ENCODE assay signal across 24 cellular contexts in the genomic region with DNA sequence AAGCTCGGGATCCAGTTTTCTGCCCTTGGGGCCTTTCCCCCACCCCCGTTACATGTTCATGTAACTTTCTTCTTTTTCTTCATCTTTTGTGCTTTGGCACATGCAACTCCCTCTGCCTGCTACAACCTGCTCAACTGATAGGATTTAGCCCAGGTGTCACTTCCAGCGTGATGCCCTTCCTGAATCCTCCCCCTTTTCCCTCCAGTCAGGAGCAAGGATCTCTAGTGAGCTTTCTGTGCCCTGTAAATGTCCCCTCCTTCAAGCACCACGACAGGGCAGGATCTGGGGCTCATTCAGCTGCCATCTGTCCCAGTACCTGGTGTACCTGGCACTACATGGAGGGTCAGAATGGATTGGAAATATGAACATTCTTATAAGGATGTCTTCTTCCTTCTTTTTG. TPM values are rescaled to one million over a fixed set of nuclear protein-coding genes. Genes with fewer than 3 reads are reported as not detected.
DNase-seq lines count a peak whose midpoint lies in the region; ATAC-seq, FAIRE-seq and TF ChIP-seq lines count a peak whose summit lies in the region.
"Had no signal": no experiment of that assay in that cellular context is flagged by ENCODE, and none has a peak within 500 bp of the region (broad histone marks: within the 10 kb centered on the region; RNA-seq: fewer than 3 reads in every experiment).

No MANE protein-coding gene starts in this region.

- intact Hi-C loops in body of pancreas (cut with DNase I) = no loop called here

- FAIRE-seq in H54 (lab: Jason Lieb, UNC) = no peak
- FAIRE-seq: astrocyte, GM12878, RCC 7860 had no signal

- peaks cover 62% of the 10 kb centered on the region for H3K4me1 Mint-ChIP-seq in neural crest cell

- H3K9me3 Mint-ChIP-seq in neural crest cell = no peaks in the 10 kb centered on the region
- H3K9me3 Mint-ChIP-seq: activated T-helper 2 cell treated with anti-CD3 and anti-CD28 coated beads, Interferon-gamma antibody, Interleukin-2, Interleukin-4, amounts not matched to agents 10 μg/mL and 5 μg/mL and 100 μg/mL, durations not matched to agents 14 hours and 24 hours and 36 hours; CD4-positive, alpha-beta T cell; effector memory CD8-positive, alpha-beta T cell; stimulated activated memory B cell treated with anti-CD40 and anti-IgM and Interleukin-4, amounts not matched to agents 10 μg/mL and 1 μg/mL and 100 μg/mL, for 72 hours had no signal

- no peaks in the 10 kb centered on the region for H3K36me3 Mint-ChIP-seq in neural crest cell (ENCODE audit: low read depth)
- H3K36me3 Mint-ChIP-seq: activated naive CD8-positive, alpha-beta T cell; stimulated activated memory B cell treated with anti-CD40 and anti-IgM and Interleukin-4, amounts not matched to agents 10 μg/mL and 1 μg/mL and 100 μg/mL, for 72 hours had no signal

- WGBS in body of pancreas, 2 donors = 38 to 47% methylated on average over 4 of the region's 4 CpGs

- TF ChIP-seq POLR2A in body of pancreas (IDR thresholded peaks at IDR 0.05) = peak; percentile 31 to 76 (median 56)
- no peak for TF ChIP-seq POLR2A in H54 (IDR thresholded peaks at IDR 0.05; ENCODE audit: low read depth, low read length)

- no peaks in the 10 kb centered on the region for H3K27me3 ChIP-seq in body of pancreas
- H3K27me3 ChIP-seq: neutrophil, testis had no signal

- H3K4me1 ChIP-seq in HEK293 (ENCODE audit: control insufficient read depth, insufficient read depth, low read length) (peaks cover 74% of the 10 kb centered on the region), body of pancreas (peaks cover 91% of the 10 kb centered on the region)

- H3K27ac ChIP-seq in HEK293 (ENCODE audit: extremely low read depth, low read depth, low read length) (no peak overlapping the region), body of pancreas (peak overlapping the region; percentile 56 to 97 (median 76))
- H3K27ac ChIP-seq: HL-60 had no signal

- peak; percentile 90 for DNase-seq in NCI-H2171 (lab: John Stamatoyannopoulos, UW)
- peak; percentile 56 to 79 (median 71) for DNase-seq in body of pancreas
- no peak for DNase-seq in neural crest cell (ENCODE audit: low read depth, low spot score)
- DNase-seq in H54 (ENCODE audit: insufficient read length, low spot score) = no peak
- DNase-seq: activated CD8-positive, alpha-beta memory T cell treated with anti-CD3 and anti-CD28 coated beads, Interleukin-2, amount 50 U/mL, for 4 hours; CD4-positive, alpha-beta T cell; DMS153; effector memory CD8-positive, alpha-beta T cell; kidney; T-helper 17 cell; testis had no signal

- H3K27me3 Mint-ChIP-seq in neural crest cell (ENCODE audit: low read depth) = peaks cover 27% of the 10 kb centered on the region

- ATAC-seq in body of pancreas = peak; percentile 72
- ATAC-seq in GM18511 (IDR thresholded peaks at IDR 0.05; ENCODE audit: unreplicated experiment) = no peak
- ATAC-seq in HG03159 (IDR thresholded peaks at IDR 0.05; ENCODE audit: unreplicated experiment) = no peak
- ATAC-seq: effector memory CD8-positive, alpha-beta T cell; GM12878; stimulated activated memory B cell treated with anti-CD40 and anti-IgM and Interleukin-4, amounts not matched to agents 10 μg/mL and 1 μg/mL and 100 μg/mL, for 72 hours; T-helper 17 cell had no signal

- H3K4me3 Mint-ChIP-seq in neural crest cell = no peak overlapping the region
- H3K4me3 Mint-ChIP-seq: activated naive CD8-positive, alpha-beta T cell; CD4-positive, alpha-beta T cell; effector memory CD8-positive, alpha-beta T cell; stimulated activated memory B cell treated with anti-CD40 and anti-IgM and Interleukin-4, amounts not matched to agents 10 μg/mL and 1 μg/mL and 100 μg/mL, for 72 hours; T-helper 17 cell had no signal

- POLR2A ChIA-PET in HEK293 (lab: Yijun Ruan, JAX) = no interaction called here

- H3K4me3 ChIP-seq in HEK293 (ENCODE audit: low read depth, low read length) (no peak overlapping the region), body of pancreas (no peak overlapping the region)
- H3K4me3 ChIP-seq: GM12878, lung, smooth muscle cell, testis had no signal

- H3K9me3 ChIP-seq in HEK293 (ENCODE audit: control insufficient read depth, insufficient read depth, low read depth, low read length) = no peaks in the 10 kb centered on the region
- no peaks in the 10 kb centered on the region for H3K9me3 ChIP-seq in body of pancreas
- H3K9me3 ChIP-seq: neutrophil, testis had no signal

- no peaks in the 10 kb centered on the region for H3K36me3 ChIP-seq in HEK293 (ENCODE audit: control insufficient read depth in 2 of 2, insufficient read depth in 1 of 2, low read length in 2 of 2)
- no peaks in the 10 kb centered on the region for H3K36me3 ChIP-seq in body of pancreas (replicated peaks in 1 of 2; ENCODE audit: insufficient read depth in 1 of 2, low read depth in 2 of 2)
- H3K36me3 ChIP-seq: neutrophil had no signal

- CTCF ChIA-PET in HEK293 (lab: Yijun Ruan, JAX) = interaction anchor here (1.1 kb wide), 1 partner anchor 10 kb away, joined by 8 read pairs; no protein-coding TSS in a partner anchor

- H3K27ac Mint-ChIP-seq in neural crest cell (ENCODE audit: unreplicated experiment) = peak overlapping the region; percentile 45
- H3K27ac Mint-ChIP-seq: activated naive CD8-positive, alpha-beta T cell; activated T-helper 2 cell treated with anti-CD3 and anti-CD28 coated beads, Interferon-gamma antibody, Interleukin-2, Interleukin-4, amounts not matched to agents 10 μg/mL and 5 μg/mL and 100 μg/mL, durations not matched to agents 14 hours and 24 hours and 36 hours; CD4-positive, alpha-beta T cell; effector memory CD8-positive, alpha-beta T cell; stimulated activated memory B cell treated with anti-CD40 and anti-IgM and Interleukin-4, amounts not matched to agents 10 μg/mL and 1 μg/mL and 100 μg/mL, for 72 hours; T-helper 17 cell had no signal

- TF ChIP-seq CTCF in HEK293 (tag by site-specific recombination; IDR thresholded peaks at IDR 0.05) (no peak), body of pancreas (IDR thresholded peaks at IDR 0.05) (no peak), neural crest cell (conservative IDR thresholded peaks at IDR 0.05) (no peak)

TF ChIP-seq in HEK293, 187 proteins besides CTCF, POLR2A, EP300 and RAD21:
- TF ChIP-seq ZSCAN4 (tag by site-specific recombination; IDR thresholded peaks at IDR 0.05) = no peak
- no peak for TF ChIP-seq ZNF121 (tag by site-specific recombination; IDR thresholded peaks at IDR 0.05)
- TF ChIP-seq ZXDB (tag by site-specific recombination; IDR thresholded peaks at IDR 0.05) = no peak
- TF ChIP-seq ZNF341 (tag by site-specific recombination; IDR thresholded peaks at IDR 0.05; ENCODE audit: low read depth) = peak; percentile 27; the same call in 1 of the 2 replicates
- TF ChIP-seq ZNF366 (tag by site-specific recombination; conservative IDR thresholded peaks at IDR 0.05) = 0 out of 2 replicates have a peak, but pooled peaks have one; percentile 10
- no peak for TF ChIP-seq ZNF350 (tag by site-specific recombination; IDR thresholded peaks at IDR 0.05)
- no peak for TF ChIP-seq BCL11A (tag by site-specific recombination; IDR thresholded peaks at IDR 0.05; ENCODE audit: low read depth)
- no peak for TF ChIP-seq KLF9 (tag by site-specific recombination; IDR thresholded peaks at IDR 0.05; ENCODE audit: low read depth)
- no peak for TF ChIP-seq ZNF404 (tag by site-specific recombination; IDR thresholded peaks at IDR 0.05)
TF ChIP-seq in HEK293: peak in this region for 2.

RNA-seq across cellular contexts. Expression of gene PELI2, which starts 15.3 kb away (rescaled TPM):
- total RNA-seq in body of pancreas = 10 to 100 TPM; 31.6 to 41.8 TPM
- 16.2 and 19.3 TPM in 2 replicates for total RNA-seq in neural crest cell

Comparison
In these comparisons a context has a peak if more than half of its experiments do, and no peak if none do; other contexts are left out.
1. DNase-seq: peak in NCI-H2171 (single experiment) and body of pancreas (4 of 4); none in neural crest cell (single experiment) and H54 (single experiment).